10 cellular contexts compared by ENCODE assay signal in genomic region chr20:41176711-41177552, GRCh38. TPM values are rescaled to one million over a fixed set of nuclear protein-coding genes. Genes with fewer than 3 reads are reported as not detected.
DNase-seq lines count a peak whose midpoint lies in the region; ATAC-seq lines count a peak whose summit lies in the region.
"Had no signal": no experiment of that assay in that cellular context is flagged by ENCODE, and none has a peak within 500 bp of the region (broad histone marks: within the 10 kb centered on the region; RNA-seq: fewer than 3 reads in every experiment).

No MANE protein-coding gene starts in this region.

- no peaks in the 10 kb centered on the region for H3K9me3 Mint-ChIP-seq in T-helper 1 cell treated with Interleukin-12 subunit alpha and Interleukin-12 subunit beta and Interleukin-4 antibody, amounts not matched to agents 30 μg/mL and 1 μg/mL, for 36 hours
- H3K9me3 Mint-ChIP-seq in activated naive CD8-positive, alpha-beta T cell treated with anti-CD3 and anti-CD28 coated beads, Interleukin-2, amount 50 U/mL, for 24 hours = no peaks in the 10 kb centered on the region

- H3K4me1 Mint-ChIP-seq in T-helper 1 cell treated with Interleukin-12 subunit alpha and Interleukin-12 subunit beta and Interleukin-4 antibody, amounts not matched to agents 30 μg/mL and 1 μg/mL, for 36 hours (ENCODE audit: low read depth) = peaks cover 10% of the 10 kb centered on the region
- H3K4me1 Mint-ChIP-seq in activated naive CD8-positive, alpha-beta T cell treated with anti-CD3 and anti-CD28 coated beads, Interleukin-2, amount 50 U/mL, for 24 hours = peaks cover 5% of the 10 kb centered on the region

- no peaks in the 10 kb centered on the region for H3K27me3 Mint-ChIP-seq in T-helper 1 cell treated with Interleukin-12 subunit alpha and Interleukin-12 subunit beta and Interleukin-4 antibody, amounts not matched to agents 30 μg/mL and 1 μg/mL, for 36 hours (ENCODE audit: low read depth)
- no peaks in the 10 kb centered on the region for H3K27me3 Mint-ChIP-seq in activated naive CD8-positive, alpha-beta T cell treated with anti-CD3 and anti-CD28 coated beads, Interleukin-2, amount 50 U/mL, for 24 hours

- H3K27ac ChIP-seq in temporal lobe (ENCODE audit: low read depth, low read length) = peak overlapping the region; percentile 94
- H3K27ac ChIP-seq: hepatocyte had no signal

- H3K36me3 Mint-ChIP-seq in T-helper 1 cell treated with Interleukin-12 subunit alpha and Interleukin-12 subunit beta and Interleukin-4 antibody, amounts not matched to agents 30 μg/mL and 1 μg/mL, for 36 hours (ENCODE audit: low read depth) = peaks cover 48% of the 10 kb centered on the region
- peaks cover 45% of the 10 kb centered on the region for H3K36me3 Mint-ChIP-seq in activated naive CD8-positive, alpha-beta T cell treated with anti-CD3 and anti-CD28 coated beads, Interleukin-2, amount 50 U/mL, for 24 hours (ENCODE audit: low read depth)

- no peak overlapping the region for H3K4me3 Mint-ChIP-seq in T-helper 1 cell treated with Interleukin-12 subunit alpha and Interleukin-12 subunit beta and Interleukin-4 antibody, amounts not matched to agents 30 μg/mL and 1 μg/mL, for 36 hours
- H3K4me3 Mint-ChIP-seq in activated naive CD8-positive, alpha-beta T cell treated with anti-CD3 and anti-CD28 coated beads, Interleukin-2, amount 50 U/mL, for 24 hours = no peak overlapping the region

- peak overlapping the region; percentile 19 for H3K27ac Mint-ChIP-seq in T-helper 1 cell treated with Interleukin-12 subunit alpha and Interleukin-12 subunit beta and Interleukin-4 antibody, amounts not matched to agents 30 μg/mL and 1 μg/mL, for 36 hours
- H3K27ac Mint-ChIP-seq in activated naive CD8-positive, alpha-beta T cell treated with anti-CD3 and anti-CD28 coated beads, Interleukin-2, amount 50 U/mL, for 24 hours = peak overlapping the region; percentile 38

- DNase-seq in T-helper 1 cell (no peak), left lobe of liver (ENCODE audit: low spot score) (peak; percentile 34), COLO668 (lab: John Stamatoyannopoulos, UW; ENCODE audit: unreplicated experiment) (no peak)
- no peak for DNase-seq in activated naive CD8-positive, alpha-beta T cell treated with anti-CD3 and anti-CD28 coated beads, Interleukin-2, amount 50 U/mL, for 24 hours
- DNase-seq: SHP77 had no signal

- no peak for ATAC-seq in activated naive CD8-positive, alpha-beta T cell treated with anti-CD3 and anti-CD28 coated beads, Interleukin-2, amount 50 U/mL, for 24 hours
- ATAC-seq in left lobe of liver = no peak
- ATAC-seq in GM21367 (IDR thresholded peaks at IDR 0.05; ENCODE audit: unreplicated experiment) = no peak
- no peak for ATAC-seq in HG02623 (IDR thresholded peaks at IDR 0.05; ENCODE audit: unreplicated experiment)

RNA-seq across cellular contexts. Expression of gene PLCG1, which starts 39.6 kb away (rescaled TPM):
- total RNA-seq in left lobe of liver (17.5 TPM), temporal lobe (82.1 TPM)
